Comparison of ENCODE assay signal across 1 cellular context in genomic region chr22:37259540-37260029, GRCh38.
TF ChIP-seq lines count a peak whose summit lies in the region.

No MANE protein-coding gene starts in this region.

TF ChIP-seq in SK-N-SH, 30 proteins besides CTCF, POLR2A, EP300 and RAD21 (continued from another document):
- TF ChIP-seq, protein P1, sequence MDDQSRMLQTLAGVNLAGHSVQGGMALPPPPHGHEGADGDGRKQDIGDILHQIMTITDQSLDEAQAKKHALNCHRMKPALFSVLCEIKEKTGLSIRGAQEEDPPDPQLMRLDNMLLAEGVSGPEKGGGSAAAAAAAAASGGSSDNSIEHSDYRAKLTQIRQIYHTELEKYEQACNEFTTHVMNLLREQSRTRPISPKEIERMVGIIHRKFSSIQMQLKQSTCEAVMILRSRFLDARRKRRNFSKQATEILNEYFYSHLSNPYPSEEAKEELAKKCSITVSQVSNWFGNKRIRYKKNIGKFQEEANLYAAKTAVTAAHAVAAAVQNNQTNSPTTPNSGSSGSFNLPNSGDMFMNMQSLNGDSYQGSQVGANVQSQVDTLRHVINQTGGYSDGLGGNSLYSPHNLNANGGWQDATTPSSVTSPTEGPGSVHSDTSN (IDR thresholded peaks at IDR 0.05): no peak
- TF ChIP-seq MEF2A (IDR thresholded peaks at IDR 0.05; ENCODE audit: borderline replicate concordance, low read depth): no peak
- no peak for TF ChIP-seq RCOR1 (IDR thresholded peaks at IDR 0.05; ENCODE audit: low read length)
- TF ChIP-seq FOSL2 (IDR thresholded peaks at IDR 0.05; ENCODE audit: borderline replicate concordance, low read depth): no peak
- TF ChIP-seq ZBTB33 (IDR thresholded peaks at IDR 0.05; ENCODE audit: borderline replicate concordance, low read depth): no peak
- TF ChIP-seq NRF1 (IDR thresholded peaks at IDR 0.05; ENCODE audit: low read depth, low read length): no peak
- TF ChIP-seq USF1 (IDR thresholded peaks at IDR 0.05; ENCODE audit: borderline replicate concordance, low read depth): no peak
- no peak for TF ChIP-seq TCF12 (IDR thresholded peaks at IDR 0.05)
- no peak for TF ChIP-seq MXI1 (IDR thresholded peaks at IDR 0.05; ENCODE audit: low read depth, low read length)
- no peak for TF ChIP-seq GABPA (IDR thresholded peaks at IDR 0.05; ENCODE audit: low read depth)
- no peak for TF ChIP-seq ELF1 (IDR thresholded peaks at IDR 0.05)
- no peak for TF ChIP-seq YY1 (IDR thresholded peaks at IDR 0.05; ENCODE audit: low read depth)
- TF ChIP-seq CHD2 (IDR thresholded peaks at IDR 0.05; ENCODE audit: low read length, partially characterized antibody): peak; percentile 79
